In the genomic region with DNA sequence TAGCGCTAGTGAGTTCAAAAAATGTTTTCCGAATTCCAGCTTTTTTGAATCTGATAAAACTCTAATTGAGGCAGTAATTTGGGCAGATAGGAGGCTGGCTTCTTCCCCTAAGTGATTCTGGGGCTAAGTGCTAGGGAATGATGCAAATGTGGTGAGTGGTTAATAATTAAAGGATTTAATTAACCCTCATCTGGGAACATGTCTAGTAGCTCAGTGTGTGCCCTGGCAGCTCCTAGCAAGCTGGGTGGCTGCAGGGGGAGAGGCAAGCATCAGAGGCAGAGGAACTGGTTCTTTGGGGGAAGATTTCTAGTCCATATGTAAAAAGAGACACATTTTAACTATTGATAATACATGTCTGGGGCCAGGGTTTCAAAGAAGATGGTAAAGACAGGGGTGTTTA, we compare ENCODE assay signal across 15 cellular contexts.
DNase-seq lines count a peak whose midpoint lies in the region; ATAC-seq and TF ChIP-seq lines count a peak whose summit lies in the region.
"Had no signal": no experiment of that assay in that cellular context is flagged by ENCODE, and none has a peak within 500 bp of the region (broad histone marks: within the 10 kb centered on the region; RNA-seq: fewer than 3 reads in every experiment).

No MANE protein-coding gene starts in this region.

- intact Hi-C loops in body of pancreas (cut with DNase I), result no loop called here
- intact Hi-C loops in mucosa of descending colon (cut with DNase I, micrococcal nuclease), result no loop called here

- H3K4me1 ChIP-seq in body of pancreas, result no peaks in the 10 kb centered on the region
- H3K4me1 ChIP-seq in mucosa of descending colon (ENCODE audit: low read depth), result no peaks in the 10 kb centered on the region
- H3K4me1 ChIP-seq: BLaER1 treated with 17β-estradiol and CSF1 and Interleukin-3, amounts not matched to agents 10 nM and 100 nM; HAP-1 had no signal

- TF ChIP-seq CTCF in body of pancreas (IDR thresholded peaks at IDR 0.05), result no peak
- TF ChIP-seq CTCF in mucosa of descending colon (IDR thresholded peaks at IDR 0.05), result no peak

- H3K27me3 ChIP-seq in body of pancreas, result no peaks in the 10 kb centered on the region
- H3K27me3 ChIP-seq: BLaER1 treated with 17β-estradiol and CSF1 and Interleukin-3, amounts not matched to agents 10 nM and 100 nM had no signal

- DNase-seq in NCI-H82 (lab: John Stamatoyannopoulos, UW) (peak; percentile 35), NCI-H82 treated with DMSO at 0.1 percent for 48 hours (lab: John Stamatoyannopoulos, UW; ENCODE audit: unreplicated experiment) (no peak), body of pancreas (peak in 3 of 4 donors; percentile 2 to 18 (median 17)), mucosa of descending colon (no peak), NCI-H1930 (lab: John Stamatoyannopoulos, UW) (no peak), RKO (ENCODE audit: low spot score) (no peak)
- DNase-seq in activated naive CD4-positive, alpha-beta T cell treated with anti-CD3 and anti-CD28 coated beads, Interleukin-2, amount 50 U/mL, for 16 hours, result no peak
- DNase-seq: ACHN; CD4-positive, CD25-positive, alpha-beta regulatory T cell; DMS153; DMS79 treated with DMSO at 0.1 percent for 48 hours; EL had no signal

- no peak for TF ChIP-seq POLR2A in body of pancreas (IDR thresholded peaks at IDR 0.05)

- H3K9me3 ChIP-seq in body of pancreas (no peaks in the 10 kb centered on the region), mucosa of descending colon (no peaks in the 10 kb centered on the region)
- H3K9me3 ChIP-seq: BLaER1 treated with 17β-estradiol and CSF1 and Interleukin-3, amounts not matched to agents 10 nM and 100 nM; HAP-1 had no signal

- 32 to 36% methylated on average over 2 of the region's 2 CpGs for WGBS in body of pancreas, 2 donors

- ATAC-seq in body of pancreas (no peak), mucosa of descending colon (peak; percentile 66)
- ATAC-seq: HepG2 had no signal

- no peak overlapping the region for H3K27ac ChIP-seq in body of pancreas
- H3K27ac ChIP-seq: BLaER1 treated with 17β-estradiol and CSF1 and Interleukin-3, amounts not matched to agents 10 nM and 100 nM had no signal

- H3K36me3 ChIP-seq in body of pancreas (replicated peaks in 1 of 2; ENCODE audit: insufficient read depth in 1 of 2, low read depth in 2 of 2) (no peaks in the 10 kb centered on the region), mucosa of descending colon (ENCODE audit: low read depth) (no peaks in the 10 kb centered on the region)
- H3K36me3 ChIP-seq: BLaER1 treated with 17β-estradiol and CSF1 and Interleukin-3, amounts not matched to agents 10 nM and 100 nM; HAP-1 had no signal

- H3K4me3 ChIP-seq in body of pancreas, result no peak overlapping the region
- no peak overlapping the region for H3K4me3 ChIP-seq in mucosa of descending colon
- H3K4me3 ChIP-seq: BLaER1 treated with 17β-estradiol and CSF1 and Interleukin-3, amounts not matched to agents 10 nM and 100 nM; HAP-1 had no signal

Comparison
In these comparisons a context has a peak if more than half of its experiments do, and no peak if none do; other contexts are left out.
1. DNase-seq: peak in NCI-H82 (single experiment) and body of pancreas (3 of 4); none in NCI-H82 treated with DMSO at 0.1 percent for 48 hours (single experiment), mucosa of descending colon (0 of 3), NCI-H1930 (0 of 2), RKO (single experiment) and activated naive CD4-positive, alpha-beta T cell treated with anti-CD3 and anti-CD28 coated beads, Interleukin-2, amount 50 U/mL, for 16 hours (single experiment).